Comparison of ENCODE assay signal across 18 cellular contexts in the genomic region with DNA sequence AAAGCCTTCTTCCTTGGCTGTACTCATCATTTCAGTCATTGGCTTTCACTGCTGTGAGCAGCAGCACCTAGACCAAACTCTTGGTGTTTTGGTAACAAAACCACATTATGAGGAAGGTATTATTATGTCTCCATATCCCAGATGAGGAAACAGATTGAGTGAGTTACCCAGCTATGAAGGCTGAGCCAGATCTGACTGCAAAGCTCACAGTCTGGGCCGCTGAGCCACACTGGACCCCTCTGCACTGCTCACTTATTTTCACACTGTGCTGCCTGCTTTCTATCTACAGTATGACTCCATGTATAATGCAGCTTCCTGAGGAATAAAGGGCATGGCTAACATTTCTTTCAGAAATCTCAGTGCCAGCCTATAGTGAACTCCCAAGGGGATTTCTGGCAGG.
"Had no signal": no experiment of that assay in that cellular context is flagged by ENCODE, and none has a peak within 500 bp of the region (broad histone marks: within the 10 kb centered on the region; RNA-seq: fewer than 3 reads in every experiment).

No MANE protein-coding gene starts in this region.

- H3K27me3 ChIP-seq: brain microvascular endothelial cell had no signal

- H3K36me3 ChIP-seq: brain microvascular endothelial cell had no signal

- ATAC-seq: activated naive CD8-positive, alpha-beta T cell treated with anti-CD3 and anti-CD28 coated beads, Interleukin-2, amount 50 U/mL, for 24 hours; natural killer cell treated with Interleukin-12 subunit alpha and Interleukin-12 subunit beta and Interleukin-15 and Interleukin-18, amount 100 ng/mL, for 72 hours; stimulated activated naive CD8-positive, alpha-beta T cell treated with anti-CD3 and anti-CD28 coated beads, Interleukin-15, amount 100 ng/mL, for 72 hours had no signal

- H3K27ac ChIP-seq: brain microvascular endothelial cell had no signal

- DNase-seq: activated B cell treated with CpG ODN at 0.5 μM for 24 hours; activated CD4-positive, alpha-beta memory T cell treated with anti-CD3 and anti-CD28 coated beads for 36 hours; activated CD4-positive, alpha-beta T cell treated with anti-CD3 and anti-CD28 coated beads for 4 hours; activated naive CD4-positive, alpha-beta T cell treated with anti-CD3 and anti-CD28 coated beads, Interleukin-2, amount 10 ng/mL, durations not matched to agents 7 days and 5 days; activated naive CD8-positive, alpha-beta T cell treated with anti-CD3 and anti-CD28 coated beads, Interleukin-2, amount 50 U/mL, for 24 hours; activated T-cell treated with anti-CD3 and anti-CD28 coated beads, Interleukin-2, amount 50 U/mL, for 24 hours; anterior cingulate cortex; brain microvascular endothelial cell; central memory CD4-positive, alpha-beta T cell; erythroblast; occipital lobe; posterior cingulate gyrus; retina; stimulated activated naive CD8-positive, alpha-beta T cell treated with anti-CD3 and anti-CD28 coated beads, Interleukin-15, amount 100 ng/mL, for 72 hours; T-helper 1 cell; T-helper 9 cell; trophoblast cell had no signal
